In the genomic region with DNA sequence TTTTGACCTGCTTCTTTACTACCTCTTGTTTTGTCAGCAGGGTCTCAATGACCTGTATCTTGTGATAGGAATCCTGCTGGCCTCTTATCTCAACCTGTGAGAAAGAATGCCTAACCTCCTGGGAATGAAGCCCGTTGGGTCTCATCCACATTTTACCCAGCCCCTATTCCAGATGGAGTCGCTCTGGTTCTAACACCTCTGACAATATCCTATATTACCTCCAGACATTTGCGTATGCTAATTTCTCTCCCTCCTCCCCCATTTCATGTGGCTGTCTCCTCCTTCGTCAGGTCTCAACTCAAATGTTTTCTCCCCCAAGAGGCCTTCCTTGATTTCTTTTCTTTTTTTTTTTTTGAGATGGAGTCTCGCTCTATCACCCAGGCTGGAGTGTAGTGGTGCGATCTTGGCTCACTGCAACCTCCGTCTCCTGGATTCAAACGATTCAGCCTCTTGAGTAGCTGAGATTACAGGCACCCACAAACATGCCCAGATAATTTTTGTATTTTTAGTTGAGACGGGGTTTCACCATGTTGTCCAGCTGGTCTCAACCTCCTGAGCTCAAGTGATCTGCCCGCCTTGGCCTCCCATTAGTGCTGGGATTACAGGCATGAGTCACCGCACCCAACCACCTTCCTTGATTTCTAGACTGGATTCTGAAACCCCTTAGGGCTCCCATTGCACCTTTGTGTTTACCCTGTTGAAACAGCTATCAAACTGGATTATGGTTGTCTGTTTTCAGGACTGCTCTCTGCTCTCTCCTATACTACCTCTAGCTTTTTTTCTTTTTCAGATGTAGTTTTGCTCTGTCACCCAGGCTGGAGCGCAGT, we compare ENCODE assay signal across 19 cellular contexts. TPM values are rescaled to one million over a fixed set of nuclear protein-coding genes. Genes with fewer than 3 reads are reported as not detected.
DNase-seq lines count a peak whose midpoint lies in the region; ATAC-seq and TF ChIP-seq lines count a peak whose summit lies in the region.
"Had no signal": no experiment of that assay in that cellular context is flagged by ENCODE, and none has a peak within 500 bp of the region (broad histone marks: within the 10 kb centered on the region; RNA-seq: fewer than 3 reads in every experiment).

No MANE protein-coding gene starts in this region.

- H2AFZ ChIP-seq in GM23338, result 0 out of 2 replicates have a peak overlapping the region, but pooled peaks have one; percentile 48

- CTCF ChIA-PET in GM10248 (lab: Yijun Ruan, JAX), result interaction anchor here (0.7 to 1.9 kb wide), 3 partner anchors 9 to 309 kb away, joined by 3 to 6 read pairs (median 3); no protein-coding TSS in a partner anchor

- no peaks in the 10 kb centered on the region for H4K20me1 ChIP-seq in GM23338 (replicated peaks; ENCODE audit: insufficient read depth)

- no peaks in the 10 kb centered on the region for H3K27me3 ChIP-seq in GM23338 (ENCODE audit: insufficient read depth)
- H3K27me3 ChIP-seq in neutrophil, result no peaks in the 10 kb centered on the region
- H3K27me3 ChIP-seq: left lung, sigmoid colon had no signal

- peaks cover 3% of the 10 kb centered on the region; the same call in 1 of the 2 replicates for H3F3A ChIP-seq in GM23338 (replicated peaks; ENCODE audit: low read depth)

- H3K36me3 Mint-ChIP-seq in GM23338 (ENCODE audit: low read depth), result no peaks in the 10 kb centered on the region; the same call in 2 of the 3 replicates
- H3K36me3 Mint-ChIP-seq in dendritic cell treated with granulocyte-macrophage colony-stimulating factor and Interleukin-4, amounts not matched to agents 40 ng/mL and 50 ng/mL, for 4 days (ENCODE audit: low read depth), result no peaks in the 10 kb centered on the region

- no peak overlapping the region for H3K4me3 Mint-ChIP-seq in GM23338
- H3K4me3 Mint-ChIP-seq in dendritic cell treated with granulocyte-macrophage colony-stimulating factor and Interleukin-4, amounts not matched to agents 40 ng/mL and 50 ng/mL, for 4 days, result no peak overlapping the region
- H3K4me3 Mint-ChIP-seq: stimulated activated naive CD8-positive, alpha-beta T cell treated with anti-CD3 and anti-CD28 coated beads, Interleukin-15, Interleukin-2, amounts not matched to agents 100 ng/mL and 50 ng/mL, for 24 hours had no signal

- no peaks in the 10 kb centered on the region for H3K79me2 ChIP-seq in GM23338 (replicated peaks; ENCODE audit: insufficient read depth)

- H3K27ac ChIP-seq in GM23338 (ENCODE audit: low read depth), result 0 out of 2 replicates have a peak overlapping the region, but pooled peaks have one; percentile 23
- peak overlapping the region; percentile 92 for H3K27ac ChIP-seq in neutrophil
- H3K27ac ChIP-seq: sigmoid colon had no signal

- H3K36me3 ChIP-seq in GM23338 (ENCODE audit: insufficient read depth), result no peaks in the 10 kb centered on the region
- H3K36me3 ChIP-seq in neutrophil, result no peaks in the 10 kb centered on the region
- H3K36me3 ChIP-seq: left lung, sigmoid colon had no signal

- H3K27ac Mint-ChIP-seq in GM23338, result no peak overlapping the region; the same call in 1 of the 2 replicates
- H3K27ac Mint-ChIP-seq in dendritic cell treated with granulocyte-macrophage colony-stimulating factor and Interleukin-4, amounts not matched to agents 40 ng/mL and 50 ng/mL, for 4 days, result peak overlapping the region; percentile 80
- H3K27ac Mint-ChIP-seq: stimulated activated naive CD8-positive, alpha-beta T cell treated with anti-CD3 and anti-CD28 coated beads, Interleukin-15, Interleukin-2, amounts not matched to agents 100 ng/mL and 50 ng/mL, for 24 hours had no signal

- H3K4me1 ChIP-seq in GM23338 (ENCODE audit: insufficient read depth) (peaks cover 47% of the 10 kb centered on the region), neutrophil (ENCODE audit: control insufficient read depth in 1 of 2, insufficient read depth in 1 of 2, low read depth in 1 of 2, low read length in 1 of 2) (peaks cover 49% of the 10 kb centered on the region in 2 experiments)

- H3K9me3 Mint-ChIP-seq in GM23338, result no peaks in the 10 kb centered on the region
- no peaks in the 10 kb centered on the region for H3K9me3 Mint-ChIP-seq in dendritic cell treated with granulocyte-macrophage colony-stimulating factor and Interleukin-4, amounts not matched to agents 40 ng/mL and 50 ng/mL, for 4 days
- H3K9me3 Mint-ChIP-seq: stimulated activated naive CD8-positive, alpha-beta T cell treated with anti-CD3 and anti-CD28 coated beads, Interleukin-15, Interleukin-2, amounts not matched to agents 100 ng/mL and 50 ng/mL, for 24 hours had no signal

- no peaks in the 10 kb centered on the region for H3K9me3 ChIP-seq in neutrophil
- H3K9me3 ChIP-seq: left lung, sigmoid colon, SK-N-SH had no signal

- 0 out of 2 replicates have a peak, but pooled peaks cover 6% of the 10 kb centered on the region for H3K9me2 ChIP-seq in GM23338 (ENCODE audit: insufficient read depth)
- H3K9me2 ChIP-seq: SK-N-SH had no signal

- peak; percentile 32 for DNase-seq in GM23338 (ENCODE audit: low spot score)
- peak; percentile 24 for DNase-seq in NCI-H82 treated with DMSO at 0.1 percent for 48 hours (lab: John Stamatoyannopoulos, UW; ENCODE audit: unreplicated experiment)
- no peak for DNase-seq in GF-D8 (lab: John Stamatoyannopoulos, UW)
- no peak for DNase-seq in GM10248 (ENCODE audit: extremely low spot score)
- DNase-seq in SW 1271 (lab: John Stamatoyannopoulos, UW), result no peak
- no peak for DNase-seq in posterior cingulate gyrus
- DNase-seq: activated CD4-positive, alpha-beta T cell treated with anti-CD3 and anti-CD28 coated beads for 4 hours; amniotic stem cell; left lung; NCI-H1092; NCI-H2081; NCI-H524; OCI-M1; SK-N-SH; stimulated activated CD4-positive, alpha-beta T cell treated with anti-CD3 and anti-CD28 coated beads, Interleukin-1b, Interleukin-23, amount 100 ng/mL, for 48 hours had no signal

- H3K4me1 Mint-ChIP-seq in GM23338, result peaks cover 52% of the 10 kb centered on the region
- peaks cover 22% of the 10 kb centered on the region for H3K4me1 Mint-ChIP-seq in dendritic cell treated with granulocyte-macrophage colony-stimulating factor and Interleukin-4, amounts not matched to agents 40 ng/mL and 50 ng/mL, for 4 days (ENCODE audit: low read depth)

- H3K4me3 ChIP-seq in GM23338 (no peak overlapping the region), neutrophil (ENCODE audit: low read depth in 1 of 2, low read length in 1 of 2) (no peak overlapping the region)
- H3K4me3 ChIP-seq: left lung, sigmoid colon had no signal

- TF ChIP-seq CTCF in GM23338 (conservative IDR thresholded peaks at IDR 0.05; ENCODE audit: low read depth in 2 of 2) (no peak), neutrophil (IDR thresholded peaks at IDR 0.05) (no peak), GM10248 (IDR thresholded peaks at IDR 0.05; ENCODE audit: control extremely low read depth, extremely low read depth, low read depth, missing control alignments) (no peak)

- peak; percentile 13; the same call in 2 of the 3 replicates for ATAC-seq in GM23338
- ATAC-seq: left lung had no signal

- intact Hi-C loops in dendritic cell treated with granulocyte-macrophage colony-stimulating factor and Interleukin-4, amounts not matched to agents 40 ng/mL and 50 ng/mL, for 4 days (cut with micrococcal nuclease), result no loop called here
- intact Hi-C loops in posterior cingulate gyrus (cut with DNase I), result no loop called here

- POLR2A ChIA-PET in GM10248 (lab: Yijun Ruan, JAX), result no interaction called here

- H3K27me3 Mint-ChIP-seq in GM23338 (ENCODE audit: insufficient read depth, low read depth, poor library complexity), result peaks cover 15% of the 10 kb centered on the region
- no peaks in the 10 kb centered on the region for H3K27me3 Mint-ChIP-seq in dendritic cell treated with granulocyte-macrophage colony-stimulating factor and Interleukin-4, amounts not matched to agents 40 ng/mL and 50 ng/mL, for 4 days

- H3K4me2 ChIP-seq in GM23338, result no peak overlapping the region
- H3K4me2 ChIP-seq: SK-N-SH had no signal

TF ChIP-seq in GM23338, 12 proteins besides CTCF, POLR2A, EP300 and RAD21 (continues in another document):
- TF ChIP-seq REST (IDR thresholded peaks at IDR 0.05; ENCODE audit: unreplicated experiment) (no peak), POLR2AphosphoS5 (IDR thresholded peaks at IDR 0.05; ENCODE audit: low read depth) (no peak), STAT1 (IDR thresholded peaks at IDR 0.05; ENCODE audit: unreplicated experiment) (no peak), JUNB (IDR thresholded peaks at IDR 0.05; ENCODE audit: unreplicated experiment) (no peak), EZH2 (IDR thresholded peaks at IDR 0.05; ENCODE audit: low read depth, unreplicated experiment) (no peak), ZNF114 (CRISPR knock-in tag; IDR thresholded peaks at IDR 0.05) (no peak), EZH2phosphoT487 (IDR thresholded peaks at IDR 0.05; ENCODE audit: unreplicated experiment) (no peak)

RNA-seq across cellular contexts. Expression of gene B4GALT5, which starts 49.5 kb away (rescaled TPM):
- 50.3 and 53.2 TPM in 2 replicates for total RNA-seq in GM23338 (2014; rRNA removed; shearing (Covaris generic))
- polyA plus RNA-seq in GM23338 (2016; fragmentation: Nextera tagmentation; extraction: Ambion mirVana), result 19.1 and 20.1 TPM in 2 replicates

RNA-seq across cellular contexts. Expression of gene SLC9A8, which starts 49.5 kb away (rescaled TPM):
- total RNA-seq in GM23338 (2014; rRNA removed; shearing (Covaris generic)), result 6.4 and 7.0 TPM in 2 replicates
- polyA plus RNA-seq in GM23338 (2016; fragmentation: Nextera tagmentation; extraction: Ambion mirVana), result 2.6 and 4.4 TPM in 2 replicates

Comparison
In these comparisons a context has a peak if more than half of its experiments do, and no peak if none do; other contexts are left out.
1. DNase-seq: peak in GM23338 (single experiment) and NCI-H82 treated with DMSO at 0.1 percent for 48 hours (single experiment); none in GF-D8 (single experiment), GM10248 (single experiment), SW 1271 (0 of 2) and posterior cingulate gyrus (0 of 10).